In genomic region chr17:63741251-63742049, GRCh38 we compare ENCODE assay signal across 1 cellular context.
TF ChIP-seq lines count a peak whose summit lies in the region.

STRADA (minus strand) TSS chr17:63741799; CDS start chr17:63728369, 13,430 bp downstream.

TF ChIP-seq in HepG2, 621 proteins besides CTCF, POLR2A, EP300 and RAD21 (continued from another document and continues in another):
- TF ChIP-seq REST (IDR thresholded peaks at IDR 0.05; ENCODE audit: borderline replicate concordance in 1 of 2, low read depth in 1 of 2, low read length in 2 of 2) (peak in 1 of 2 experiments; percentile 46; a peak in 2 of 4 replicates), MZF1 (CRISPR knock-in tag; IDR thresholded peaks at IDR 0.05; ENCODE audit: borderline replicate concordance) (no peak), KAT2B (IDR thresholded peaks at IDR 0.05; ENCODE audit: borderline replicate concordance, low read depth, low read length) (no peak), ZBTB1 (CRISPR knock-in tag; IDR thresholded peaks at IDR 0.05; ENCODE audit: borderline replicate concordance) (no peak), ZNF446 (CRISPR knock-in tag; IDR thresholded peaks at IDR 0.05) (peak; percentile 98), MAFK (conservative IDR thresholded peaks at IDR 0.05 in 1 of 2, IDR thresholded peaks at IDR 0.05 in 1 of 2; ENCODE audit: low read length in 2 of 2) (no peak), ARID5B (CRISPR knock-in tag; IDR thresholded peaks at IDR 0.05) (no peak), FUBP1 (CRISPR knock-in tag; IDR thresholded peaks at IDR 0.05; ENCODE audit: borderline replicate concordance) (no peak), MIER2 (CRISPR knock-in tag; IDR thresholded peaks at IDR 0.05) (peak; percentile 38; the same call in 1 of the 2 replicates), ZNF382 (CRISPR knock-in tag; IDR thresholded peaks at IDR 0.05; ENCODE audit: borderline replicate concordance) (no peak), ZSCAN25 (CRISPR knock-in tag; IDR thresholded peaks at IDR 0.05) (peak; percentile 75), ARID4A (CRISPR knock-in tag; IDR thresholded peaks at IDR 0.05; ENCODE audit: borderline replicate concordance) (peak; percentile 92), SALL2 (CRISPR knock-in tag; IDR thresholded peaks at IDR 0.05) (peak; percentile 80; the same call in 1 of the 2 replicates), TMF1 (CRISPR knock-in tag; IDR thresholded peaks at IDR 0.05; ENCODE audit: low read depth) (peak; percentile 81; the same call in 1 of the 2 replicates), ZNF83 (CRISPR knock-in tag; IDR thresholded peaks at IDR 0.05; ENCODE audit: borderline replicate concordance) (no peak; the same call in 1 of the 2 replicates), ZNF124 (CRISPR knock-in tag; IDR thresholded peaks at IDR 0.05) (0 out of 2 replicates have a peak, but pooled peaks have one; percentile 5), ATAD3A (CRISPR knock-in tag; IDR thresholded peaks at IDR 0.05) (0 out of 2 replicates have a peak, but pooled peaks have one; percentile 52), RCOR2 (CRISPR knock-in tag; IDR thresholded peaks at IDR 0.05) (no peak), HOXD1 (CRISPR knock-in tag; IDR thresholded peaks at IDR 0.05) (peak; percentile 46; the same call in 1 of the 2 replicates), THAP9 (CRISPR knock-in tag; IDR thresholded peaks at IDR 0.05; ENCODE audit: borderline replicate concordance) (peak; percentile 84; the same call in 1 of the 2 replicates), GATAD2A (CRISPR knock-in tag; IDR thresholded peaks at IDR 0.05) (peak; percentile 72), E2F1 (CRISPR knock-in tag; IDR thresholded peaks at IDR 0.05) (peak; percentile 93), RBAK (CRISPR knock-in tag; IDR thresholded peaks at IDR 0.05) (no peak), PHF21A (CRISPR knock-in tag; IDR thresholded peaks at IDR 0.05) (peak; percentile 47), ZNF607 (CRISPR knock-in tag; IDR thresholded peaks at IDR 0.05; ENCODE audit: borderline replicate concordance) (peak; percentile 91), PPARG (CRISPR knock-in tag; conservative IDR thresholded peaks at IDR 0.05) (no peak; the same call in 1 of the 2 replicates), JUN (CRISPR knock-in tag; IDR thresholded peaks at IDR 0.05) (peak; percentile 8; the same call in 1 of the 2 replicates), HMG20A (CRISPR knock-in tag; IDR thresholded peaks at IDR 0.05; ENCODE audit: borderline replicate concordance) (no peak; the same call in 1 of the 2 replicates), ZNF816 (CRISPR knock-in tag; IDR thresholded peaks at IDR 0.05; ENCODE audit: borderline replicate concordance) (no peak), ZBTB10 (CRISPR knock-in tag; IDR thresholded peaks at IDR 0.05; ENCODE audit: borderline replicate concordance) (no peak), ZFP36L1 (CRISPR knock-in tag; IDR thresholded peaks at IDR 0.05) (peak; percentile 88), ZNF550 (CRISPR knock-in tag; IDR thresholded peaks at IDR 0.05; ENCODE audit: borderline replicate concordance) (no peak), ZFP1 (CRISPR knock-in tag; IDR thresholded peaks at IDR 0.05) (peak; percentile 43), AGO1 (IDR thresholded peaks at IDR 0.05; ENCODE audit: low read depth, low read length, poor library complexity, severe bottlenecking) (peak; percentile 91), RFXANK (CRISPR knock-in tag; IDR thresholded peaks at IDR 0.05) (peak; percentile 12; the same call in 1 of the 2 replicates), ZSCAN30 (CRISPR knock-in tag; IDR thresholded peaks at IDR 0.05) (peak; percentile 95; the same call in 1 of the 2 replicates), NCOA1 (CRISPR knock-in tag; IDR thresholded peaks at IDR 0.05) (no peak), BHLHE40 (IDR thresholded peaks at IDR 0.05; ENCODE audit: low read length) (no peak), BCL6 (CRISPR knock-in tag; IDR thresholded peaks at IDR 0.05) (peak; percentile 38; the same call in 1 of the 2 replicates), HNF4A (CRISPR knock-in tag; IDR thresholded peaks at IDR 0.05) (peak; percentile 3)
